8 cellular contexts compared by ENCODE assay signal in genomic region chr17:14300628-14301278, GRCh38. TPM values are rescaled to one million over a fixed set of nuclear protein-coding genes. Genes with fewer than 3 reads are reported as not detected.
DNase-seq lines count a peak whose midpoint lies in the region; ATAC-seq and TF ChIP-seq lines count a peak whose summit lies in the region.

HS3ST3B1 (plus strand) TSS chr17:14301081; CDS start chr17:14301519, 438 bp downstream.

- H3K79me2 ChIP-seq in GM23338 (replicated peaks; ENCODE audit: insufficient read depth) = peaks cover 38% of the 10 kb centered on the region

- H3K4me3 ChIP-seq in GM23338 (peak within 1 kb of the TSS; percentile 81), gastroesophageal sphincter (peak within 1 kb of the TSS; percentile 37 to 72), neuron (ENCODE audit: low read length) (peak within 1 kb of the TSS; percentile 71), stomach smooth muscle (ENCODE audit: low read length in 2 of 2) (peak within 1 kb of the TSS; percentile 71 to 77)

- H4K20me1 ChIP-seq in GM23338 (replicated peaks; ENCODE audit: insufficient read depth) = peaks cover 16% of the 10 kb centered on the region; the same call in 1 of the 2 replicates

- ATAC-seq in GM23338 (peak; percentile 65), gastroesophageal sphincter (peak; percentile 95)

- peaks cover 4% of the 10 kb centered on the region; the same call in 1 of the 3 replicates for H3K9me3 Mint-ChIP-seq in GM23338

- H3K27me3 ChIP-seq in GM23338 (ENCODE audit: insufficient read depth) (peaks cover 92% of the 10 kb centered on the region), gastroesophageal sphincter (peaks cover 89% of the 10 kb centered on the region), neuron (ENCODE audit: insufficient read depth, low read length) (peaks cover 13% of the 10 kb centered on the region), stomach smooth muscle (ENCODE audit: control insufficient read depth in 1 of 2, insufficient read depth in 2 of 2, low read length in 2 of 2) (peaks cover 70 to 95% of the 10 kb centered on the region in 2 donors)

- DNase-seq in EH (ENCODE audit: low read depth) (peak; percentile 100), GM23338 (ENCODE audit: low spot score) (peak; percentile 100), Kasumi-1 (lab: John Stamatoyannopoulos, UW) (peak; percentile 84 to 89), SK-MEL-5 (ENCODE audit: low read depth, low spot score) (peak; percentile 96)
- DNase-seq in activated naive CD4-positive, alpha-beta T cell treated with Interleukin-2 at 50 U/mL for 16 hours = peak; percentile 100

- TF ChIP-seq CTCF in GM23338 (conservative IDR thresholded peaks at IDR 0.05; ENCODE audit: low read depth in 2 of 2) (no peak), gastroesophageal sphincter (IDR thresholded peaks at IDR 0.05) (peak in 2 of 4 experiments; percentile 37 to 38)

- peak within 1 kb of the TSS; percentile 92 for H3K4me2 ChIP-seq in GM23338

- H3K36me3 Mint-ChIP-seq in GM23338 (ENCODE audit: low read depth) = no peaks in the 10 kb centered on the region

- 2% methylated on average over 7 of the region's 48 CpGs; no CpG with 5 or more reads in 1 of the 2 donors for WGBS in gastroesophageal sphincter (ENCODE audit: low coverage in 1 of 2), 2 donors

- H3K36me3 ChIP-seq in GM23338 (ENCODE audit: insufficient read depth) (no peaks in the 10 kb centered on the region), gastroesophageal sphincter (no peaks in the 10 kb centered on the region), neuron (ENCODE audit: insufficient read depth, low read length) (peaks cover 11% of the 10 kb centered on the region), stomach smooth muscle (ENCODE audit: control insufficient read depth in 2 of 2, insufficient read depth in 2 of 2, low read length in 2 of 2) (no peaks in the 10 kb centered on the region)

- no peaks in the 10 kb centered on the region for H3K9me2 ChIP-seq in GM23338 (ENCODE audit: insufficient read depth)

- peaks cover 83% of the 10 kb centered on the region for H3K27me3 Mint-ChIP-seq in GM23338 (ENCODE audit: insufficient read depth, low read depth, poor library complexity)

- H3F3A ChIP-seq in GM23338 (replicated peaks; ENCODE audit: low read depth) = peaks cover 10% of the 10 kb centered on the region

- no peak for TF ChIP-seq EP300 in gastroesophageal sphincter (IDR thresholded peaks at IDR 0.05)

- H3K4me1 ChIP-seq in GM23338 (ENCODE audit: insufficient read depth) (peaks cover 51% of the 10 kb centered on the region), gastroesophageal sphincter (peaks cover 0 to 78% (median 29%) of the 10 kb centered on the region in 3 donors), neuron (ENCODE audit: insufficient read depth, low read length) (peaks cover 23% of the 10 kb centered on the region), stomach smooth muscle (ENCODE audit: control insufficient read depth, insufficient read depth, low read length) (peaks cover 45% of the 10 kb centered on the region)

- peak within 1 kb of the TSS; percentile 70; the same call in 1 of the 2 replicates for H2AFZ ChIP-seq in GM23338
- H2AFZ ChIP-seq in neuron (ENCODE audit: low read depth, low read length) = peak within 1 kb of the TSS; percentile 70

- H3K9ac ChIP-seq in stomach smooth muscle (ENCODE audit: low read length in 2 of 2) = peak within 1 kb of the TSS in 1 of 2 donors; percentile 61

- H3K4me1 Mint-ChIP-seq in GM23338 = peaks cover 56% of the 10 kb centered on the region

- in situ Hi-C loops in SK-MEL-5 (cut with HindIII; ENCODE audit: low pct_unique_long_range_greater_than_20kb, low sequenced_read_pairs) = no loop called here

- H3K27ac ChIP-seq in GM23338 (ENCODE audit: low read depth) (no peak within 1 kb of the TSS), gastroesophageal sphincter (peak within 1 kb of the TSS; percentile 8 to 85 (median 80)), stomach smooth muscle (ENCODE audit: low read length) (no peak within 1 kb of the TSS)

- H3K4me3 Mint-ChIP-seq in GM23338 = peak within 1 kb of the TSS; percentile 87

- no peak within 1 kb of the TSS for H3K27ac Mint-ChIP-seq in GM23338

- H3K9me3 ChIP-seq in gastroesophageal sphincter (no peaks in the 10 kb centered on the region), neuron (ENCODE audit: low read length) (peaks cover 11% of the 10 kb centered on the region), stomach smooth muscle (ENCODE audit: control insufficient read depth in 2 of 2, low read length in 2 of 2) (no peaks in the 10 kb centered on the region)

- peak; percentile 76 to 77 for TF ChIP-seq POLR2A in gastroesophageal sphincter (IDR thresholded peaks at IDR 0.05)

TF ChIP-seq in GM23338, 12 proteins besides CTCF, POLR2A, EP300 and RAD21 (continues in another document):
- no peak for TF ChIP-seq ZNF114 (CRISPR knock-in tag; IDR thresholded peaks at IDR 0.05)
- no peak for TF ChIP-seq REST (IDR thresholded peaks at IDR 0.05; ENCODE audit: unreplicated experiment)
- TF ChIP-seq EZH2 (IDR thresholded peaks at IDR 0.05; ENCODE audit: low read depth, unreplicated experiment) = peak; percentile 54
- no peak for TF ChIP-seq EZH2phosphoT487 (IDR thresholded peaks at IDR 0.05; ENCODE audit: unreplicated experiment)
- TF ChIP-seq CREB1 (CRISPR knock-in tag; IDR thresholded peaks at IDR 0.05; ENCODE audit: low read depth) = peak; percentile 21; the same call in 1 of the 2 replicates
- TF ChIP-seq NANOG (IDR thresholded peaks at IDR 0.05; ENCODE audit: borderline replicate concordance) = no peak
- 0 out of 2 replicates have a peak, but pooled peaks have one; percentile 32 for TF ChIP-seq ETS1 (IDR thresholded peaks at IDR 0.05)
- TF ChIP-seq POLR2AphosphoS5 (IDR thresholded peaks at IDR 0.05; ENCODE audit: low read depth) = peak; percentile 81
- no peak for TF ChIP-seq ZNF331 (CRISPR knock-in tag; IDR thresholded peaks at IDR 0.05; ENCODE audit: low read depth)
- TF ChIP-seq JUNB (IDR thresholded peaks at IDR 0.05; ENCODE audit: unreplicated experiment) = no peak
- no peak for TF ChIP-seq STAT1 (IDR thresholded peaks at IDR 0.05; ENCODE audit: unreplicated experiment)

RNA-seq across cellular contexts. Expression of gene HS3ST3B1, which starts in this region (rescaled TPM):
- 17.7 and 20.6 TPM in 2 replicates for total RNA-seq in GM23338 (2014; rRNA removed; shearing (Covaris generic))
- 6.0 and 8.1 TPM in 2 replicates for polyA plus RNA-seq in GM23338 (2016; fragmentation: Nextera tagmentation; extraction: Ambion mirVana)
- total RNA-seq in SK-MEL-5 (2014; rRNA removed; shearing (Covaris generic)) = 0.13 TPM in 1 of 2 replicates, not detected in the other
- 0.05 and 0.19 TPM in 2 replicates for polyA plus RNA-seq in SK-MEL-5 (2015; cell fraction: cytosol; rRNA removed)
- polyA plus RNA-seq in SK-MEL-5 (2015; cell fraction: nucleus; rRNA removed) = not detected in 2 replicates
- 1 to 10 TPM; 2.6 to 4.2 (median 3.1) TPM for total RNA-seq in gastroesophageal sphincter

Comparison
In these comparisons a context has a peak if more than half of its experiments do, and no peak if none do; other contexts are left out.
1. Peak in DNase-seq in SK-MEL-5; RNA of the gene not detected or under 1 TPM.
2. H3K27ac ChIP-seq: peak in gastroesophageal sphincter (4 of 4); none in GM23338 (single experiment) and stomach smooth muscle (single experiment).
3. Peak in every context shown above with its lines, with median percentiles within 50 percentile points of each other: DNase-seq and H3K4me3 ChIP-seq.